In the genomic region with DNA sequence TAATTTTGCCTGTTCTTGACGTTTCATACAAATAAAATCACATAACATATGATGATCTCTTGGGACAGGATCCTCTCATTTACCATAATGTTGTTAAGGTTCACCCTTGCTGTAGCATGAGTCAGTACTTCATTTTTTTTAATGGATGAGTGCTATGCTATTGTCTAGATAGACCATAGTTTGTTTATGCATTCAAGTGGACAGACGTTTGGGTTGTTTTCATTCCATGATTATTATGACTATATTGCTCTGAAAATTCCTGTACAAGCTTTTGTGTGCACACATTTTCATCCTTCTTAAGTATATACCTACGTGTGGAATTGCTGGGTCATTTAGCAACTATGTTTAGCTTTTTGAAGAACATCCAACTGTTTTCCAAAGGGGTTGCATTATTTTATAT, we compare ENCODE assay signal across 15 cellular contexts.
DNase-seq lines count a peak whose midpoint lies in the region; ATAC-seq and TF ChIP-seq lines count a peak whose summit lies in the region.
"Had no signal": no experiment of that assay in that cellular context is flagged by ENCODE, and none has a peak within 500 bp of the region (broad histone marks: within the 10 kb centered on the region; RNA-seq: fewer than 3 reads in every experiment).

No MANE protein-coding gene starts in this region.

- no peaks in the 10 kb centered on the region for H3K4me1 Mint-ChIP-seq in natural killer cell
- H3K4me1 Mint-ChIP-seq: CD4-positive, CD25-positive, alpha-beta regulatory T cell; CD8-positive, alpha-beta memory T cell had no signal

- DNase-seq in EH (ENCODE audit: low read depth), result peak; percentile 42
- DNase-seq in PC-3, result peak; percentile 51
- DNase-seq in astrocyte of the spinal cord (ENCODE audit: low read depth, low spot score), result peak; percentile 5
- DNase-seq in iris pigment epithelial cell (ENCODE audit: low read depth), result peak; percentile 10
- DNase-seq in sigmoid colon, result no peak
- DNase-seq in substantia nigra (lab: John Stamatoyannopoulos, UW), result no peak
- DNase-seq in natural killer cell, result no peak
- no peak for DNase-seq in globus pallidus (ENCODE audit: low spot score)
- DNase-seq: 8988T; BE2C; C1 segment of cervical spinal cord; CD4-positive, CD25-positive, alpha-beta regulatory T cell; CD8-positive, alpha-beta memory T cell; COR-L47 had no signal

- in situ Hi-C loops in astrocyte of the spinal cord (cut with HindIII; ENCODE audit: low sequenced_read_pairs), result no loop called here

- BruUV-seq in PC-3 (replicated peaks; lab: Mats Ljungman, UMichigan), result no TSS peak

- intact Hi-C loops in PC-3 (cut with micrococcal nuclease), result no loop called here
- intact Hi-C loops in sigmoid colon (cut with DNase I), result no loop called here
- intact Hi-C loops in natural killer cell (cut with micrococcal nuclease), result no loop called here

- no peak overlapping the region for H2AFZ ChIP-seq in PC-3 (ENCODE audit: low read length)

- no peaks in the 10 kb centered on the region for H3F3A ChIP-seq in PC-3 (ENCODE audit: low read length, unreplicated experiment)

- 58 to 62% methylated on average over 3 of the region's 3 CpGs for WGBS in sigmoid colon, 2 donors

- H3K36me3 ChIP-seq in PC-3 (ENCODE audit: low read depth, low read length) (no peaks in the 10 kb centered on the region), sigmoid colon (no peaks in the 10 kb centered on the region)
- H3K36me3 ChIP-seq: BE2C, HAP-1 had no signal

- no peaks in the 10 kb centered on the region for H3K36me3 Mint-ChIP-seq in natural killer cell
- H3K36me3 Mint-ChIP-seq: CD4-positive, CD25-positive, alpha-beta regulatory T cell; CD8-positive, alpha-beta memory T cell had no signal

- H3K4me1 ChIP-seq in PC-3 (ENCODE audit: insufficient read depth, low read length), result peaks cover 40% of the 10 kb centered on the region
- H3K4me1 ChIP-seq in sigmoid colon, result no peaks in the 10 kb centered on the region
- H3K4me1 ChIP-seq: BE2C, HAP-1 had no signal

- POLR2A ChIA-PET in PC-3 (lab: Charles Lee; ENCODE audit: unreplicated experiment), result no interaction called here

- no peak overlapping the region for H3K4me2 ChIP-seq in PC-3 (ENCODE audit: low read length)

- no peak for TF ChIP-seq EP300 in sigmoid colon (IDR thresholded peaks at IDR 0.05)

- H3K27me3 Mint-ChIP-seq in natural killer cell (ENCODE audit: low read depth in 2 of 2), result no peaks in the 10 kb centered on the region
- H3K27me3 Mint-ChIP-seq: CD4-positive, CD25-positive, alpha-beta regulatory T cell; CD8-positive, alpha-beta memory T cell had no signal

- peaks cover 2 to 9% of the 10 kb centered on the region in 2 donors for H3K9me3 Mint-ChIP-seq in natural killer cell

- no peak overlapping the region for H3K4me3 Mint-ChIP-seq in natural killer cell
- H3K4me3 Mint-ChIP-seq: CD4-positive, CD25-positive, alpha-beta regulatory T cell; CD8-positive, alpha-beta memory T cell had no signal

- TF ChIP-seq POLR2A in sigmoid colon (IDR thresholded peaks at IDR 0.05), result no peak

- TF ChIP-seq CTCF in PC-3 (conservative IDR thresholded peaks at IDR 0.05; ENCODE audit: low read depth, low read length), result no peak
- no peak for TF ChIP-seq CTCF in astrocyte of the spinal cord (IDR thresholded peaks at IDR 0.05; ENCODE audit: low read depth, low read length)
- no peak for TF ChIP-seq CTCF in sigmoid colon (IDR thresholded peaks at IDR 0.05)
- TF ChIP-seq CTCF in natural killer cell (IDR thresholded peaks at IDR 0.05), result no peak

- H3K27me3 ChIP-seq in PC-3 (ENCODE audit: low read length) (no peaks in the 10 kb centered on the region), sigmoid colon (no peaks in the 10 kb centered on the region)
- H3K27me3 ChIP-seq: BE2C had no signal

- ATAC-seq in PC-3, result no peak
- ATAC-seq in natural killer cell, result no peak

- H3K27ac Mint-ChIP-seq in natural killer cell, result no peak overlapping the region
- H3K27ac Mint-ChIP-seq: CD4-positive, CD25-positive, alpha-beta regulatory T cell; CD8-positive, alpha-beta memory T cell had no signal

- H3K9me3 ChIP-seq in PC-3 (ENCODE audit: low read length) (peaks cover 25% of the 10 kb centered on the region), sigmoid colon (no peaks in the 10 kb centered on the region)
- H3K9me3 ChIP-seq: BE2C, HAP-1 had no signal

- no peaks in the 10 kb centered on the region for H3K79me2 ChIP-seq in PC-3 (ENCODE audit: low read length)

- H3K9me2 ChIP-seq in PC-3 (replicated peaks; ENCODE audit: low read length), result no peaks in the 10 kb centered on the region

- H3K4me3 ChIP-seq in PC-3 (ENCODE audit: low read length) (no peak overlapping the region), astrocyte of the spinal cord (ENCODE audit: low read depth, low read length) (no peak overlapping the region), sigmoid colon (no peak overlapping the region)
- H3K4me3 ChIP-seq: HAP-1 had no signal

- no peak overlapping the region for H3K9ac ChIP-seq in PC-3 (ENCODE audit: low read length)

- CTCF ChIA-PET in PC-3 (lab: Charles Lee), result no interaction called here

- H4K20me1 ChIP-seq in PC-3 (ENCODE audit: low read length), result no peaks in the 10 kb centered on the region

- peak overlapping the region; percentile 11; the same call in 1 of the 2 replicates for H3K27ac ChIP-seq in PC-3 (ENCODE audit: low read length)
- H3K27ac ChIP-seq in sigmoid colon, result no peak overlapping the region
- no peak overlapping the region for H3K27ac ChIP-seq in substantia nigra (ENCODE audit: low read depth, low read length, poor library complexity, severe bottlenecking)

Comparison
In these comparisons a context has a peak if more than half of its experiments do, and no peak if none do; other contexts are left out.
1. DNase-seq: peak in EH (single experiment), PC-3 (single experiment), astrocyte of the spinal cord (single experiment) and iris pigment epithelial cell (single experiment); none in sigmoid colon (single experiment), substantia nigra (0 of 49), natural killer cell (single experiment) and globus pallidus (single experiment).